ENCODE assay signal across 5 cellular contexts in genomic region chr7:140325600-140325999, GRCh38.
"Had no signal": no experiment of that assay in that cellular context is flagged by ENCODE, and none has a peak within 500 bp of the region (broad histone marks: within the 10 kb centered on the region; RNA-seq: fewer than 3 reads in every experiment).

No MANE protein-coding gene starts in this region.

- H3K4me1 ChIP-seq: pancreas had no signal

- H3K27ac ChIP-seq: epithelial cell of prostate, pancreas, thyroid gland had no signal

- H3K9me3 ChIP-seq: pancreas, thyroid gland had no signal

- H3K27me3 ChIP-seq: dorsolateral prefrontal cortex, pancreas, thyroid gland had no signal

- H3K36me3 ChIP-seq: pancreas, thyroid gland had no signal

- DNase-seq: SW 1271 had no signal

- H3K4me3 ChIP-seq: pancreas, thyroid gland had no signal
